Comparison of ENCODE assay signal across 13 cellular contexts in the genomic region with DNA sequence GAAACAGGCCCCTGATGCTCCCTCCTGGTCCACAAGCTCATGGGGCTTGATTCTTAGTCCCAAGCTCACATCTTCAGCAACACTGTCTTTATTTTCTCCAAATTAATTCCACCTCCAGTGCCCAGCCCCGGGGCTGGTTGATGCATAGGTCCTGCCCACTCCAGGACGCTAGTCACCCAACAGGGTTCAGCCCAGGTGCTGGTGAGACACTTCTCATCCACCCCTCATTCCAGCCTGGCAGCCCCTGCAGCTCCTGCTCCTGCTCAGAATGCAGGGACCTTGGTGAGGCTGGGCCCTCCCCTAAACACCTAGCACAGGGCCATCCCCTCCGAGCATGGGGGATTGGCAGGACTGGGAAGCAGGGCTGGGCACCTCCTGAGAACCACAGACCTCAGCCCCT. TPM values are rescaled to one million over a fixed set of nuclear protein-coding genes. Genes with fewer than 3 reads are reported as not detected.
A peak's percentile ranks its signal among the peaks of the same experiment; 100 is the strongest.
DNase-seq lines count a peak whose midpoint lies in the region; ATAC-seq and TF ChIP-seq lines count a peak whose summit lies in the region.
"Had no signal": no experiment of that assay in that cellular context is flagged by ENCODE, and none has a peak within 500 bp of the region (broad histone marks: within the 10 kb centered on the region; RNA-seq: fewer than 3 reads in every experiment).

No MANE protein-coding gene starts in this region.

- CTCF ChIA-PET in IMR-90 (lab: Yijun Ruan, JAX) = no interaction called here
- CTCF ChIA-PET in CD8-positive, alpha-beta T cell (lab: Charles Lee) = no interaction called here

- H3K9me3 ChIP-seq in IMR-90 (ENCODE audit: control insufficient read depth, insufficient read depth, low read length) (peaks cover 2% of the 10 kb centered on the region; the same call in 1 of the 2 replicates), mesenchymal stem cell (ENCODE audit: control insufficient read depth, low read length) (peaks cover 9% of the 10 kb centered on the region), stomach (peaks cover 0 to 6% (median 2%) of the 10 kb centered on the region in 4 donors)
- H3K9me3 ChIP-seq in CD8-positive, alpha-beta T cell (ENCODE audit: low read length) = no peaks in the 10 kb centered on the region
- H3K9me3 ChIP-seq: BE2C, Caco-2 had no signal

- 0 out of 2 replicates have a peak overlapping the region, but pooled peaks have one; percentile 1 for H2BK120ac ChIP-seq in IMR-90 (ENCODE audit: low read depth, low read length)
- H2BK120ac ChIP-seq in mesenchymal stem cell (ENCODE audit: low read depth, low read length) = no peak overlapping the region

- intact Hi-C loops in IMR-90 (cut with micrococcal nuclease) = no loop called here
- intact Hi-C loops in stomach (cut with DNase I; ENCODE audit: low total_unique reads) = no loop called here
- intact Hi-C loops in CD8-positive, alpha-beta T cell (cut with DNase I, micrococcal nuclease) = no loop called here

- no peak for TF ChIP-seq RAD21 in IMR-90 (IDR thresholded peaks at IDR 0.05; ENCODE audit: low read length)

- no peak overlapping the region for H3K27ac Mint-ChIP-seq in CD8-positive, alpha-beta T cell
- H3K27ac Mint-ChIP-seq: CD4-positive, CD25-positive, alpha-beta regulatory T cell had no signal

- H3K23ac ChIP-seq in IMR-90 (ENCODE audit: low read depth, low read length) = no peak overlapping the region
- H3K23ac ChIP-seq in mesenchymal stem cell (ENCODE audit: low read length in 2 of 2) = no peak overlapping the region

- H3K36me3 ChIP-seq in IMR-90 (ENCODE audit: control insufficient read depth, insufficient read depth, low read length) = peaks cover 4% of the 10 kb centered on the region
- peaks cover 52 to 67% of the 10 kb centered on the region in 2 experiments for H3K36me3 ChIP-seq in mesenchymal stem cell (ENCODE audit: control insufficient read depth in 1 of 2, insufficient read depth in 2 of 2, low read depth in 1 of 2, low read length in 2 of 2)
- H3K36me3 ChIP-seq in stomach = peaks cover 0 to 75% (median 55%) of the 10 kb centered on the region in 4 donors
- H3K36me3 ChIP-seq in CD8-positive, alpha-beta T cell (ENCODE audit: insufficient read depth, low read length) = no peaks in the 10 kb centered on the region
- H3K36me3 ChIP-seq: BE2C had no signal

- H2AK5ac ChIP-seq in IMR-90 (ENCODE audit: low read depth, low read length) = peak overlapping the region; percentile 44; the same call in 1 of the 2 replicates
- peak overlapping the region; percentile 91 for H2AK5ac ChIP-seq in mesenchymal stem cell (ENCODE audit: low read length, severe bottlenecking)

- H3K18ac ChIP-seq in IMR-90 (ENCODE audit: low read depth, low read length) (no peak overlapping the region), mesenchymal stem cell (ENCODE audit: low read depth in 1 of 2, low read length in 2 of 2) (peak overlapping the region in 1 of 2 experiments; percentile 37)

- no peak for DNase-seq in IMR-90
- DNase-seq in mesenchymal stem cell = no peak
- DNase-seq in stomach = peak; percentile 10
- no peak for DNase-seq in CD8-positive, alpha-beta T cell
- DNase-seq in SHP77 (lab: John Stamatoyannopoulos, UW) = no peak
- DNase-seq: ACHN; BE2C; C1 segment of cervical spinal cord; Caco-2; CD4-positive, CD25-positive, alpha-beta regulatory T cell; GM23248 had no signal

- H3K27me3 ChIP-seq in IMR-90 (ENCODE audit: control insufficient read depth, insufficient read depth, low read length) (no peaks in the 10 kb centered on the region), mesenchymal stem cell (ENCODE audit: control insufficient read depth in 1 of 2, insufficient read depth in 1 of 2, low read length in 2 of 2) (no peaks in the 10 kb centered on the region), stomach (no peaks in the 10 kb centered on the region)
- no peaks in the 10 kb centered on the region for H3K27me3 ChIP-seq in CD8-positive, alpha-beta T cell (ENCODE audit: insufficient read depth, low read length)
- H3K27me3 ChIP-seq: BE2C had no signal

- H3K9me3 Mint-ChIP-seq in CD8-positive, alpha-beta T cell = no peaks in the 10 kb centered on the region

- H3K4me1 ChIP-seq in IMR-90 (ENCODE audit: control insufficient read depth, insufficient read depth, low read length) (peaks cover 30% of the 10 kb centered on the region), mesenchymal stem cell (ENCODE audit: control insufficient read depth, insufficient read depth, low read depth, low read length) (peaks cover 52% of the 10 kb centered on the region), stomach (peaks cover 0 to 11% (median 0%) of the 10 kb centered on the region in 4 donors)
- H3K4me1 ChIP-seq in CD8-positive, alpha-beta T cell (ENCODE audit: insufficient read depth, low read length) = no peaks in the 10 kb centered on the region
- H3K4me1 ChIP-seq: BE2C, Caco-2 had no signal

- H3K79me1 ChIP-seq in IMR-90 (ENCODE audit: low read depth in 1 of 2, low read length in 2 of 2) = peaks cover 0 to 23% of the 10 kb centered on the region in 2 experiments; a peak in 2 of 4 replicates
- H3K79me1 ChIP-seq in mesenchymal stem cell (replicated peaks; ENCODE audit: low read length, poor library complexity, severe bottlenecking) = peaks cover 47% of the 10 kb centered on the region

- ATAC-seq in IMR-90 (ENCODE audit: low read depth) (no peak), HG02588 (IDR thresholded peaks at IDR 0.05; ENCODE audit: unreplicated experiment) (no peak)
- ATAC-seq in CD8-positive, alpha-beta T cell = no peak

- H3K4me3 ChIP-seq in IMR-90 (ENCODE audit: insufficient read depth, low read depth, low read length) (no peak overlapping the region), mesenchymal stem cell (ENCODE audit: insufficient read depth in 1 of 2, low read depth in 1 of 2, low read length in 2 of 2) (no peak overlapping the region), stomach (no peak overlapping the region)
- H3K4me3 ChIP-seq in CD8-positive, alpha-beta T cell (ENCODE audit: low read depth, low read length) = no peak overlapping the region
- H3K4me3 ChIP-seq: GM23248 had no signal

- H3K9ac ChIP-seq in IMR-90 (ENCODE audit: low read depth, low read length) = no peak overlapping the region
- H3K9ac ChIP-seq in mesenchymal stem cell (ENCODE audit: low read length) = no peak overlapping the region
- H3K9ac ChIP-seq: GM23248 had no signal

- no peak overlapping the region for H4K5ac ChIP-seq in IMR-90 (ENCODE audit: low read depth, low read length)

- TF ChIP-seq EP300 in stomach (IDR thresholded peaks at IDR 0.05) = no peak

- in situ Hi-C loops in IMR-90 (cut with MboI; ENCODE audit: low sequenced_read_pairs) = loop anchor here (25.0 kb wide), 1 partner anchor 988 kb away; no protein-coding TSS in a partner anchor

- POLR2A ChIA-PET in IMR-90 (lab: Charles Lee; ENCODE audit: unreplicated experiment) = no interaction called here
- POLR2A ChIA-PET in CD8-positive, alpha-beta T cell (lab: Charles Lee) = no interaction called here

- no peak overlapping the region for H3K4me2 ChIP-seq in IMR-90 (ENCODE audit: low read depth, low read length)
- no peak overlapping the region for H3K4me2 ChIP-seq in mesenchymal stem cell (ENCODE audit: low read length, poor library complexity, severe bottlenecking)

- H3K36me3 Mint-ChIP-seq in CD8-positive, alpha-beta T cell = no peaks in the 10 kb centered on the region
- H3K36me3 Mint-ChIP-seq: CD4-positive, CD25-positive, alpha-beta regulatory T cell had no signal

- H2BK15ac ChIP-seq in IMR-90 (ENCODE audit: low read depth, low read length) (no peak overlapping the region), mesenchymal stem cell (ENCODE audit: low read depth, poor library complexity, severe bottlenecking) (no peak overlapping the region)

- peaks cover 34% of the 10 kb centered on the region for H3K9me1 ChIP-seq in IMR-90 (ENCODE audit: insufficient read depth, low read length)

- H2AFZ ChIP-seq in IMR-90 (replicated peaks; ENCODE audit: low read length, poor library complexity) (no peak overlapping the region), mesenchymal stem cell (ENCODE audit: low read depth, low read length) (no peak overlapping the region)
- H2AFZ ChIP-seq: GM23248 had no signal

- H4K91ac ChIP-seq in IMR-90 (ENCODE audit: insufficient read depth, low read depth, low read length) = 0 out of 2 replicates have a peak overlapping the region, but pooled peaks have one; percentile 67
- no peak overlapping the region for H4K91ac ChIP-seq in mesenchymal stem cell (ENCODE audit: low read length)

- no peak overlapping the region for H3K27ac ChIP-seq in IMR-90 (ENCODE audit: insufficient read depth, low read length)
- peak overlapping the region; percentile 59 for H3K27ac ChIP-seq in angular gyrus (ENCODE audit: low read depth, low read length)
- no peak overlapping the region for H3K27ac ChIP-seq in mesenchymal stem cell (ENCODE audit: low read length, poor library complexity, severe bottlenecking)
- H3K27ac ChIP-seq in stomach = no peak overlapping the region
- no peak overlapping the region for H3K27ac ChIP-seq in CD8-positive, alpha-beta T cell (ENCODE audit: low read depth, low read length)
- H3K27ac ChIP-seq: GM23248 had no signal

- H2BK12ac ChIP-seq in mesenchymal stem cell (ENCODE audit: low read length in 2 of 2) = peak overlapping the region in 1 of 2 experiments; percentile 50

- H4K8ac ChIP-seq in IMR-90 (ENCODE audit: low read depth in 2 of 2, low read length in 2 of 2) (no peak overlapping the region), mesenchymal stem cell (ENCODE audit: low read length) (peak overlapping the region; percentile 24)

- H3K4me1 Mint-ChIP-seq in CD8-positive, alpha-beta T cell (ENCODE audit: low read depth) = no peaks in the 10 kb centered on the region
- H3K4me1 Mint-ChIP-seq: CD4-positive, CD25-positive, alpha-beta regulatory T cell had no signal

- H3K14ac ChIP-seq in IMR-90 (replicated peaks; ENCODE audit: low read depth, low read length) (no peak overlapping the region), mesenchymal stem cell (ENCODE audit: low read length in 2 of 2) (no peak overlapping the region)

- no peak overlapping the region for H3K4me3 Mint-ChIP-seq in CD8-positive, alpha-beta T cell
- H3K4me3 Mint-ChIP-seq: CD4-positive, CD25-positive, alpha-beta regulatory T cell had no signal

- H4K20me1 ChIP-seq in IMR-90 (ENCODE audit: insufficient read depth, low read length) = peaks cover 8% of the 10 kb centered on the region; the same call in 1 of the 2 replicates

- TF ChIP-seq POLR2A in IMR-90 (IDR thresholded peaks at IDR 0.05; ENCODE audit: low read depth, low read length) (no peak), stomach (IDR thresholded peaks at IDR 0.05) (no peak)

- no CpG with 5 or more reads among the region's 3 CpGs for WGBS in IMR-90 (ENCODE audit: extremely low coverage in 2 of 2, insufficient read length in 1 of 2), 2 experiments
- WGBS in mesenchymal stem cell = 91% methylated on average over 3 of the region's 3 CpGs
- 88 to 97% (median 90%) methylated on average over 3 of the region's 3 CpGs for WGBS in stomach, 5 donors

- H2BK5ac ChIP-seq in IMR-90 (ENCODE audit: low read depth, low read length, poor library complexity, severe bottlenecking) (no peak overlapping the region), mesenchymal stem cell (ENCODE audit: low read depth, low read length, poor library complexity, severe bottlenecking) (no peak overlapping the region)

- peaks cover 5% of the 10 kb centered on the region for H3K27me3 Mint-ChIP-seq in CD8-positive, alpha-beta T cell (ENCODE audit: low read depth)
- H3K27me3 Mint-ChIP-seq: CD4-positive, CD25-positive, alpha-beta regulatory T cell had no signal

- H3K4ac ChIP-seq in IMR-90 (ENCODE audit: low read depth, low read length) (0 out of 2 replicates have a peak overlapping the region, but pooled peaks have one; percentile 49), mesenchymal stem cell (ENCODE audit: low read depth in 1 of 2, low read length in 2 of 2) (peak overlapping the region in 1 of 2 experiments; percentile 57)

- dilution Hi-C loops in IMR-90 (cut with HindIII; ENCODE audit: low sequenced_read_pairs, unreplicated experiment) = no loop called here

- BruUV-seq in IMR-90 (replicated peaks; lab: Mats Ljungman, UMichigan) = no TSS peak

- H3K56ac ChIP-seq in IMR-90 (ENCODE audit: extremely low read depth, insufficient read depth, low read length) = no peak overlapping the region

- no peak for TF ChIP-seq CTCF in IMR-90 (conservative IDR thresholded peaks at IDR 0.05; ENCODE audit: low read depth, low read length)
- no peak for TF ChIP-seq CTCF in stomach (IDR thresholded peaks at IDR 0.05)
- no peak for TF ChIP-seq CTCF in CD8-positive, alpha-beta T cell (IDR thresholded peaks at IDR 0.05)

- H2BK20ac ChIP-seq in IMR-90 (ENCODE audit: low read depth, low read length) = peak overlapping the region; percentile 21; the same call in 1 of the 2 replicates

- H2AK9ac ChIP-seq in IMR-90 (replicated peaks; ENCODE audit: low read depth, low read length, poor library complexity) = peak overlapping the region; percentile 91

RNA-seq across cellular contexts. Expression of gene STEAP3, which starts 25.7 kb away (rescaled TPM):
- total RNA-seq in IMR-90 (2012; rRNA removed) = 18.9 and 19.4 TPM in 2 replicates
- 43.9 and 46.6 TPM in 2 replicates for polyA plus RNA-seq in IMR-90 (2012; rRNA removed)
- 19.1 and 50.3 TPM in 2 replicates for polyA plus RNA-seq in IMR-90 (2012; cell fraction: cytosol; rRNA removed)
- 35.5 and 93.9 TPM in 2 replicates for polyA plus RNA-seq in IMR-90 (2012; cell fraction: nucleus; rRNA removed; ENCODE audit: low replicate concordance)
- polyA plus RNA-seq in mesenchymal stem cell (2013, experiment 1 of 2) = 25.2 TPM
- polyA plus RNA-seq in mesenchymal stem cell (2013, experiment 2 of 2) = 25.9 TPM
- 10 to 100 TPM in 3 of 5 donors, 1 to 10 TPM in 2; 5.3 to 56.7 (median 37.4) TPM for total RNA-seq in stomach
- 10 to 100 TPM in 2 of 3 donors, 1 to 10 TPM in 1; 2.9 to 12.8 (median 12.5) TPM for polyA plus RNA-seq in stomach
- total RNA-seq in CD8-positive, alpha-beta T cell = not detected
- total RNA-seq: CD4-positive, CD25-positive, alpha-beta regulatory T cell had no signal
- polyA plus RNA-seq: CD4-positive, CD25-positive, alpha-beta regulatory T cell had no signal

Comparison
In these comparisons a context has a peak if more than half of its experiments do, and no peak if none do; other contexts are left out.
1. RNA of gene STEAP3, which starts 25.7 kb away (total RNA-seq): 5.3 to 56.7 TPM in stomach and 18.9 to 19.4 TPM in IMR-90; not detected in CD8-positive, alpha-beta T cell; every median in the first group is over 4 times any median in the second.